Comparison of ENCODE assay signal across 13 cellular contexts in the genomic region with DNA sequence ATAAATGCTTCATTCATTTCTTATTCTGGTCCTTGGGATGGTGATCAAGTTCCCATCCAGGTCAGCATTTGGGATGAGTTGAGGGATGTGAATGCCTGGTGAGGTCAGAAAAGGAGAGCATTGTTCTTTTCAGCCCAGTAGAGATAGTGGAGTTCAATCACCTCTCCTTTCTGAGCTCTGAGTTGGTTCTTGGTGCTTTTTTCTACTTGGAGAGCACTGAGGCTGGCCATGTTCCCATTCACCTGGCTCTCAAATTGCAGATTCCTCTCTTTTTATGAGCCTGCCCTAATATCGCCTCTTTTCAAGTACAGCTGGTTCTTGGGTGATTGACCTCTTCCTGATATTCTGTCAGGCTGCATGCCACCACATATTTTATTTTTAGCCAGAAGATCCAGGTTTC. TPM values are rescaled to one million over a fixed set of nuclear protein-coding genes. Genes with fewer than 3 reads are reported as not detected.
DNase-seq lines count a peak whose midpoint lies in the region; ATAC-seq and TF ChIP-seq lines count a peak whose summit lies in the region.
"Had no signal": no experiment of that assay in that cellular context is flagged by ENCODE, and none has a peak within 500 bp of the region (broad histone marks: within the 10 kb centered on the region; RNA-seq: fewer than 3 reads in every experiment).

No MANE protein-coding gene starts in this region.

- in situ Hi-C loops in G401 (cut with HindIII; ENCODE audit: low sequenced_read_pairs): no loop called here

- DNase-seq in DMS79 (lab: John Stamatoyannopoulos, UW) (peak; percentile 2), DMS79 treated with DMSO at 0.1 percent for 48 hours (lab: John Stamatoyannopoulos, UW) (no peak), G401 (ENCODE audit: low spot score) (peak; percentile 2), left lobe of liver (ENCODE audit: low spot score) (no peak), omental fat pad (ENCODE audit: low spot score) (no peak), UCSD-AML1 (lab: John Stamatoyannopoulos, UW; ENCODE audit: unreplicated experiment) (no peak), NCI-H1048 (lab: John Stamatoyannopoulos, UW) (no peak), cerebellum (ENCODE audit: low spot score) (no peak)
- DNase-seq: CD4-positive, CD25-positive, alpha-beta regulatory T cell; DMS53; H7 had no signal

- peak; percentile 70 for ATAC-seq in left lobe of liver
- peak; percentile 23 for ATAC-seq in omental fat pad (ENCODE audit: low FRiP score)
- ATAC-seq: GM23338 had no signal

- TF ChIP-seq CTCF in omental fat pad (IDR thresholded peaks at IDR 0.05): no peak

RNA-seq across cellular contexts. Expression of gene AQP9, which starts 10.5 kb away (rescaled TPM):
- total RNA-seq in G401 (2014; rRNA removed; shearing (Covaris generic)): not detected in 2 replicates
- total RNA-seq in left lobe of liver (159 TPM), omental fat pad (10 to 100 TPM; 12.2 to 56.8 (median 36.3) TPM), cerebellum (0.09 TPM)
- total RNA-seq: A673; CD4-positive, CD25-positive, alpha-beta regulatory T cell; GM23338; H7 had no signal

Comparison
In these comparisons a context has a peak if more than half of its experiments do, and no peak if none do; other contexts are left out.
1. DNase-seq: peak in DMS79 (single experiment) and G401 (single experiment); none in DMS79 treated with DMSO at 0.1 percent for 48 hours (single experiment), left lobe of liver (single experiment), omental fat pad (single experiment), UCSD-AML1 (single experiment), NCI-H1048 (single experiment) and cerebellum (single experiment).
2. RNA of gene AQP9, which starts 10.5 kb away (total RNA-seq): 159 TPM in left lobe of liver (single experiment) and 12.2 to 56.8 TPM in omental fat pad; 0.09 TPM in cerebellum (single experiment) and not detected in G401; every median in the first group is over 10 times any median in the second.